ENCODE assay signal across 1 cellular context in the genomic region with DNA sequence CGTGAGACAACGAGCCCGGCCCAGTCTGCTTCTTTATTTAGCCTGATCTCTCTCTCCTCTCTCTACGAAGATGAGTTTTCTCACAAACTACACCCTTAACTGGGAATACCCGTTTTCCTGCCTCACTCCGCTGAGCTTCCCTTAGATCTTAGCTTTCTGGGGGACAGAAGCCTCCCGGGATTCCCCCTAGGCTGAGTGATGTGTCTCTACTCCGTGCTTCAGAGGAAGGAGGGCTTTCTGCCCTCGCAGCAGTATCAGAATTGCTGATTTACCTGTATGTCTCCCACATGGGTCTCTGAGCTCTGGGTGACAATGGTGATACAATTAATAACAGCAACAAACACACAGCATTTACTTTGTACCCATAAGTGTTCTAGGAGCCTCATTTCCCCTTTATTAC.
TF ChIP-seq lines count a peak whose summit lies in the region.

No MANE protein-coding gene starts in this region.

TF ChIP-seq in HepG2, 621 proteins besides CTCF, POLR2A, EP300 and RAD21:
- no peak for TF ChIP-seq NBN (conservative IDR thresholded peaks at IDR 0.05)
- 0 out of 2 replicates have a peak, but pooled peaks have one; percentile 30 for TF ChIP-seq ZNF430 (CRISPR knock-in tag; IDR thresholded peaks at IDR 0.05)
- TF ChIP-seq, protein P1, sequence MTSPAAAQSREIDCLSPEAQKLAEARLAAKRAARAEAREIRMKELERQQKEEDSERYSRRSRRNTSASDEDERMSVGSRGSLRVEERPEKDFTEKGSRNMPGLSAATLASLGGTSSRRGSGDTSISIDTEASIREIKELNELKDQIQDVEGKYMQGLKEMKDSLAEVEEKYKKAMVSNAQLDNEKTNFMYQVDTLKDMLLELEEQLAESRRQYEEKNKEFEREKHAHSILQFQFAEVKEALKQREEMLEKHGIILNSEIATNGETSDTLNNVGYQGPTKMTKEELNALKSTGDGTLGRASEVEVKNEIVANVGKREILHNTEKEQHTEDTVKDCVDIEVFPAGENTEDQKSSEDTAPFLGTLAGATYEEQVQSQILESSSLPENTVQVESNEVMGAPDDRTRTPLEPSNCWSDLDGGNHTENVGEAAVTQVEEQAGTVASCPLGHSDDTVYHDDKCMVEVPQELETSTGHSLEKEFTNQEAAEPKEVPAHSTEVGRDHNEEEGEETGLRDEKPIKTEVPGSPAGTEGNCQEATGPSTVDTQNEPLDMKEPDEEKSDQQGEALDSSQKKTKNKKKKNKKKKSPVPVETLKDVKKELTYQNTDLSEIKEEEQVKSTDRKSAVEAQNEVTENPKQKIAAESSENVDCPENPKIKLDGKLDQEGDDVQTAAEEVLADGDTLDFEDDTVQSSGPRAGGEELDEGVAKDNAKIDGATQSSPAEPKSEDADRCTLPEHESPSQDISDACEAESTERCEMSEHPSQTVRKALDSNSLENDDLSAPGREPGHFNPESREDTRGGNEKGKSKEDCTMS (CRISPR knock-in tag; conservative IDR thresholded peaks at IDR 0.05): no peak
- TF ChIP-seq TFAP4 (IDR thresholded peaks at IDR 0.05; ENCODE audit: borderline replicate concordance, low read depth): no peak
- TF ChIP-seq ZNF501 (CRISPR knock-in tag; IDR thresholded peaks at IDR 0.05): 0 out of 2 replicates have a peak, but pooled peaks have one; percentile 4
- TF ChIP-seq TSC22D2 (CRISPR knock-in tag; IDR thresholded peaks at IDR 0.05; ENCODE audit: borderline replicate concordance): no peak
- no peak for TF ChIP-seq YEATS2 (CRISPR knock-in tag; IDR thresholded peaks at IDR 0.05; ENCODE audit: borderline replicate concordance)
- TF ChIP-seq ZNF691 (CRISPR knock-in tag; IDR thresholded peaks at IDR 0.05; ENCODE audit: borderline replicate concordance, low read depth): no peak
- TF ChIP-seq ZBTB34 (CRISPR knock-in tag; IDR thresholded peaks at IDR 0.05): no peak
- TF ChIP-seq ZNF441 (CRISPR knock-in tag; IDR thresholded peaks at IDR 0.05; ENCODE audit: borderline replicate concordance): no peak
- TF ChIP-seq ARNT2 (CRISPR knock-in tag; IDR thresholded peaks at IDR 0.05; ENCODE audit: low read depth): no peak
- no peak for TF ChIP-seq HOXA7 (CRISPR knock-in tag; IDR thresholded peaks at IDR 0.05)
- no peak for TF ChIP-seq PPARG (CRISPR knock-in tag; conservative IDR thresholded peaks at IDR 0.05)
- TF ChIP-seq, protein P2, sequence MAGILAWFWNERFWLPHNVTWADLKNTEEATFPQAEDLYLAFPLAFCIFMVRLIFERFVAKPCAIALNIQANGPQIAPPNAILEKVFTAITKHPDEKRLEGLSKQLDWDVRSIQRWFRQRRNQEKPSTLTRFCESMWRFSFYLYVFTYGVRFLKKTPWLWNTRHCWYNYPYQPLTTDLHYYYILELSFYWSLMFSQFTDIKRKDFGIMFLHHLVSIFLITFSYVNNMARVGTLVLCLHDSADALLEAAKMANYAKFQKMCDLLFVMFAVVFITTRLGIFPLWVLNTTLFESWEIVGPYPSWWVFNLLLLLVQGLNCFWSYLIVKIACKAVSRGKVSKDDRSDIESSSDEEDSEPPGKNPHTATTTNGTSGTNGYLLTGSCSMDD (CRISPR knock-in tag; IDR thresholded peaks at IDR 0.05): no peak
- TF ChIP-seq GTF2F1 (IDR thresholded peaks at IDR 0.05; ENCODE audit: low read length): no peak
- 0 out of 2 replicates have a peak, but pooled peaks have one; percentile 17 for TF ChIP-seq ZNF605 (CRISPR knock-in tag; IDR thresholded peaks at IDR 0.05)
- no peak for TF ChIP-seq KDM6A (CRISPR knock-in tag; IDR thresholded peaks at IDR 0.05; ENCODE audit: low read depth)
- TF ChIP-seq, protein P3, sequence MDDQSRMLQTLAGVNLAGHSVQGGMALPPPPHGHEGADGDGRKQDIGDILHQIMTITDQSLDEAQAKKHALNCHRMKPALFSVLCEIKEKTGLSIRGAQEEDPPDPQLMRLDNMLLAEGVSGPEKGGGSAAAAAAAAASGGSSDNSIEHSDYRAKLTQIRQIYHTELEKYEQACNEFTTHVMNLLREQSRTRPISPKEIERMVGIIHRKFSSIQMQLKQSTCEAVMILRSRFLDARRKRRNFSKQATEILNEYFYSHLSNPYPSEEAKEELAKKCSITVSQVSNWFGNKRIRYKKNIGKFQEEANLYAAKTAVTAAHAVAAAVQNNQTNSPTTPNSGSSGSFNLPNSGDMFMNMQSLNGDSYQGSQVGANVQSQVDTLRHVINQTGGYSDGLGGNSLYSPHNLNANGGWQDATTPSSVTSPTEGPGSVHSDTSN (CRISPR knock-in tag; IDR thresholded peaks at IDR 0.05; ENCODE audit: borderline replicate concordance): no peak
- TF ChIP-seq CENPX (CRISPR knock-in tag; IDR thresholded peaks at IDR 0.05): no peak
- TF ChIP-seq IRF1 (CRISPR knock-in tag; IDR thresholded peaks at IDR 0.05; ENCODE audit: low read depth): no peak
- TF ChIP-seq ZNF124 (CRISPR knock-in tag; IDR thresholded peaks at IDR 0.05): no peak
- TF ChIP-seq ONECUT2 (CRISPR knock-in tag; IDR thresholded peaks at IDR 0.05): no peak
